13 cellular contexts compared by ENCODE assay signal in the genomic region with DNA sequence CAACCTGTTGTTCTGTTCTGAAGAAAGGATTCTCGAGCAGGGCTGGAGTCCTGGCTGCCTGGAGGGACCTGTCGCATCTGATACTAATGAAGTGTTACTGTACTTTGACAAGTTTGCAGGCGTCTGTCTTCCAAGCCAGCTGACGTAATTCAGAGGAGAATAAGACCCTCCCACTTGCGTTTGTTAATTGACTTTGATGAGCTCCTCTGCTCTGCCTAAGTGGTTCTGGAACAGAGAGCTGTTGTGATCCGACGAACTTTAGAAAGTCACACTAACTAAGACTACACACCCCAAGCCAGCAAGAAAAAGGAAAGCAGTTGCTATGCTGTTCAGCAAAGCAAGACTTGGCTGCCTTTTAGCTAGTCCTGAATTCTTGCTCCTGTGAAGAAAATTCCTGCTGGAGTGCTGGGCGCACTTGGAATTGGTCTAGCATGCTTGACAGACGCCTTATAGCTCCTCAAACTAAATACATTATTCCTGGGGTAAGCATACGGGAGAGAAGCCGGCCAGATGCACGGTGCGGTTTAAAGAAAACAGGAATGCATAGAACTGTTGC.
DNase-seq lines count a peak whose midpoint lies in the region; ATAC-seq and TF ChIP-seq lines count a peak whose summit lies in the region.
"Had no signal": no experiment of that assay in that cellular context is flagged by ENCODE, and none has a peak within 500 bp of the region (broad histone marks: within the 10 kb centered on the region; RNA-seq: fewer than 3 reads in every experiment).

No MANE protein-coding gene starts in this region.

- intact Hi-C loops in stomach (cut with DNase I; ENCODE audit: low total_unique reads), result no loop called here

- no peaks in the 10 kb centered on the region for H3K36me3 Mint-ChIP-seq in HFFc6 (ENCODE audit: low read depth)

- peaks cover 3% of the 10 kb centered on the region; the same call in 1 of the 2 replicates for H3K9me3 Mint-ChIP-seq in HFFc6

- peaks cover 0 to 4% (median 0%) of the 10 kb centered on the region in 4 donors for H3K4me1 ChIP-seq in stomach

- WGBS in stomach, 5 donors, result 47 to 60% (median 53%) methylated on average over 13 of the region's 13 CpGs

- DNase-seq in HFFc6, result no peak
- DNase-seq in epithelial cell of esophagus (ENCODE audit: low read depth), result no peak
- no peak for DNase-seq in left lobe of liver (ENCODE audit: low spot score)
- DNase-seq in stomach, result no peak
- DNase-seq in DMS53 treated with DMSO at 0.1 percent for 48 hours (lab: John Stamatoyannopoulos, UW; ENCODE audit: unreplicated experiment), result no peak
- DNase-seq: activated naive CD4-positive, alpha-beta T cell treated with anti-CD3 and anti-CD28 coated beads, Interleukin-2, amount 50 U/mL, for 16 hours; DMS79; NCI-H526; stimulated activated CD4-positive, alpha-beta T cell treated with anti-CD3 and anti-CD28 coated beads, Interleukin-12 subunit alpha, Interleukin-12 subunit beta, amount 100 ng/mL, for 4 hours had no signal

- TF ChIP-seq CTCF in HFFc6 (IDR thresholded peaks at IDR 0.05), result no peak
- no peak for TF ChIP-seq CTCF in epithelial cell of esophagus (IDR thresholded peaks at IDR 0.05; ENCODE audit: insufficient read depth, low read depth, low read length, missing control alignments)
- TF ChIP-seq CTCF in stomach (IDR thresholded peaks at IDR 0.05), result no peak

- H3K9me3 ChIP-seq in stomach, result no peaks in the 10 kb centered on the region

- no peaks in the 10 kb centered on the region for H3K36me3 ChIP-seq in stomach

- ATAC-seq in left lobe of liver (peak; percentile 52), HG03039 (IDR thresholded peaks at IDR 0.05; ENCODE audit: unreplicated experiment) (no peak), HG02885 (IDR thresholded peaks at IDR 0.05; ENCODE audit: poor library complexity, unreplicated experiment) (no peak), HG03095 (IDR thresholded peaks at IDR 0.05; ENCODE audit: unreplicated experiment) (no peak)

- peak overlapping the region in 1 of 5 donors; percentile 19 for H3K27ac ChIP-seq in stomach
- H3K27ac ChIP-seq: VCaP had no signal

- no peak for TF ChIP-seq POLR2A in stomach (IDR thresholded peaks at IDR 0.05)

- no peak overlapping the region for H3K27ac Mint-ChIP-seq in HFFc6

- H3K4me3 ChIP-seq in epithelial cell of esophagus (ENCODE audit: low read length) (peak overlapping the region; percentile 6), stomach (peak overlapping the region; percentile 14 to 28 (median 26))

- H3K27me3 ChIP-seq in stomach, result no peaks in the 10 kb centered on the region

- TF ChIP-seq EP300 in stomach (IDR thresholded peaks at IDR 0.05), result no peak

- H3K27me3 Mint-ChIP-seq in HFFc6 (ENCODE audit: insufficient read depth), result no peaks in the 10 kb centered on the region; the same call in 1 of the 2 replicates

- H3K4me3 Mint-ChIP-seq in HFFc6, result peak overlapping the region; percentile 60

- peaks cover 4% of the 10 kb centered on the region; the same call in 1 of the 2 replicates for H3K4me1 Mint-ChIP-seq in HFFc6 (ENCODE audit: low read depth)
